ENCODE assay signal across 31 cellular contexts in the genomic region with DNA sequence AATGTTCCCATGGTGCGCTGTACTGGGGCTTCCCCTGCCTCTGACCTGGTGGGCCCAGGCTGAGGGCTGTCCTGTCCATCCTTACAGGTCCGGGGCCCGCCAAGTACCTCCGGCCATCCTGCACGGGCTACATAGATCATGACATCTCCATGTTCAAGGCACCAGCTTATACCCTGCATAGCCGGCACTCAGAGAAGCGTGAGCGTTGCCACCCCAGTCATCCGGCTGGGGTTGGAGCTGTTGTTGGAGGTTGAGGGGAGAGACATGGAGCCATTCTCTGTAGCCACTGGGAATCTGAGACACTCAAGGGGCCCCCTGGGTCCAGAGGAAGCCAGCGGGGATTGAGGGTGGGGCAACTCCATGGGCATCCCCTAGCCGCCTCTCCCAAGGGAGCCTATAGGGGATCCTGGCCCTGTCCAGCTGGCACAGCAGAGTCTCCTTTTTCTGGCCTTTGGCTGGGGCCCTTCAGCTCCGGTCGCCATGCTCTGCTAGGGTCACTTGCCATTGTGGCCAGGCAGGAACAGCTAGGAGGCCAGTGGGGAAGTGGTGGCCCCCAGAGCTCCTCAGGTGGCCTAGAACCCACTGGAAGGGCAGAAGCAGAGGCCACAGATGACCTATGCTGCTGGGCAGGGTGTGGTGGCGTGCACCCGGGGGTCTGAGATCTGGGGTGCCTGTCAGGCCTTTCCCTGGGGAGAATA. TPM values are rescaled to one million over a fixed set of nuclear protein-coding genes. Genes with fewer than 3 reads are reported as not detected.
DNase-seq lines count a peak whose midpoint lies in the region; ATAC-seq and TF ChIP-seq lines count a peak whose summit lies in the region.
"Had no signal": no experiment of that assay in that cellular context is flagged by ENCODE, and none has a peak within 500 bp of the region (broad histone marks: within the 10 kb centered on the region; RNA-seq: fewer than 3 reads in every experiment).

No MANE protein-coding gene starts in this region.

- DNase-seq in GM13976 (ENCODE audit: low spot score) (peak; percentile 31), RWPE2 (ENCODE audit: low spot score) (peak; percentile 68), smooth muscle cell (lab: John Stamatoyannopoulos, UW; ENCODE audit: unreplicated experiment) (no peak), Kasumi-1 (lab: John Stamatoyannopoulos, UW) (no peak), NCI-H226 (no peak)
- no peak for DNase-seq in activated CD4-positive, alpha-beta T cell treated with anti-CD3 and anti-CD28 coated beads for 4 hours
- no peak for DNase-seq in CD8-positive, alpha-beta T cell
- DNase-seq: activated CD4-positive, alpha-beta memory T cell treated with anti-CD3 and anti-CD28 coated beads for 36 hours; activated CD8-positive, alpha-beta memory T cell treated with anti-CD3 and anti-CD28 coated beads, Interleukin-2, amount 50 U/mL, for 4 hours; activated naive CD4-positive, alpha-beta T cell treated with anti-CD3 and anti-CD28 coated beads, Interleukin-2, amount 50 U/mL, for 16 hours; amniotic stem cell; brain microvascular endothelial cell; CD4-positive, CD25-positive, alpha-beta regulatory T cell; cerebellar nuclear complex; foreskin melanocyte; heart right ventricle; NCI-H1417 treated with DMSO at 0.1 percent for 48 hours; NCI-H2029 treated with DMSO at 0.1 percent for 48 hours; NCI-H524 treated with DMSO at 0.1 percent for 48 hours; OCI-M1; substantia nigra; upper lobe of left lung had no signal

- H3K27me3 ChIP-seq in RWPE2 (ENCODE audit: insufficient read depth, poor library complexity, severe bottlenecking) = no peaks in the 10 kb centered on the region
- H3K27me3 ChIP-seq in muscle layer of colon (ENCODE audit: control insufficient read depth in 1 of 2, insufficient read depth in 2 of 2, low read length in 2 of 2) = no peaks in the 10 kb centered on the region
- H3K27me3 ChIP-seq in smooth muscle cell (ENCODE audit: low read depth) = no peaks in the 10 kb centered on the region
- no peaks in the 10 kb centered on the region for H3K27me3 ChIP-seq in CD8-positive, alpha-beta T cell (ENCODE audit: insufficient read depth, low read length)
- H3K27me3 ChIP-seq: brain microvascular endothelial cell, upper lobe of left lung had no signal

- H3K36me3 Mint-ChIP-seq in CD8-positive, alpha-beta T cell = no peaks in the 10 kb centered on the region
- H3K36me3 Mint-ChIP-seq: activated CD4-positive, alpha-beta memory T cell treated with anti-CD3 and anti-CD28 coated beads for 36 hours; CD4-positive, CD25-positive, alpha-beta regulatory T cell; stimulated activated memory B cell treated with anti-CD40 and anti-IgM and Interleukin-4, amounts not matched to agents 10 μg/mL and 1 μg/mL and 100 μg/mL, for 72 hours had no signal

- no peak overlapping the region for H3K4me3 Mint-ChIP-seq in CD8-positive, alpha-beta T cell
- H3K4me3 Mint-ChIP-seq: activated CD4-positive, alpha-beta memory T cell treated with anti-CD3 and anti-CD28 coated beads for 36 hours; activated T-helper 1 cell treated with anti-CD3 and anti-CD28 coated beads, Interleukin-12 subunit alpha, Interleukin-12 subunit beta, Interleukin-2, Interleukin-4 antibody, amounts not matched to agents 30 ng/mL and 10 ng/mL and 1 ng/mL, durations not matched to agents 14 hours and 24 hours and 36 hours; stimulated activated memory B cell treated with anti-CD40 and anti-IgM and Interleukin-4, amounts not matched to agents 10 μg/mL and 1 μg/mL and 100 μg/mL, for 72 hours had no signal

- POLR2A ChIA-PET in CD8-positive, alpha-beta T cell (lab: Charles Lee) = no interaction called here

- H4K20me1 ChIP-seq in smooth muscle cell (ENCODE audit: low read depth) = no peaks in the 10 kb centered on the region

- in situ Hi-C loops in GM13976 (cut with MboI; ENCODE audit: low sequenced_read_pairs, unreplicated experiment) = no loop called here

- intact Hi-C loops in CD8-positive, alpha-beta T cell (cut with DNase I, micrococcal nuclease) = no loop called here

- H3F3A ChIP-seq in smooth muscle cell (ENCODE audit: low read depth) = no peaks in the 10 kb centered on the region

- CTCF ChIA-PET in CD8-positive, alpha-beta T cell (lab: Charles Lee) = interaction anchor here (1.2 to 3.7 kb wide), 2 partner anchors 76 to 414 kb away, joined by 5 to 31 read pairs; no protein-coding TSS in a partner anchor

- H3K27me3 Mint-ChIP-seq in CD8-positive, alpha-beta T cell (ENCODE audit: low read depth) = peaks cover 16% of the 10 kb centered on the region

- H2AFZ ChIP-seq in smooth muscle cell (ENCODE audit: low read depth) = no peak overlapping the region

- H3K79me2 ChIP-seq in smooth muscle cell (ENCODE audit: low read depth) = no peaks in the 10 kb centered on the region

- no peaks in the 10 kb centered on the region for H3K4me1 Mint-ChIP-seq in CD8-positive, alpha-beta T cell (ENCODE audit: low read depth)

- H3K27ac ChIP-seq in RWPE2 (ENCODE audit: poor library complexity, severe bottlenecking) (no peak overlapping the region), muscle layer of colon (ENCODE audit: low read depth, low read length) (no peak overlapping the region), smooth muscle cell (ENCODE audit: low read depth) (peak overlapping the region; percentile 96)
- H3K27ac ChIP-seq in CD8-positive, alpha-beta T cell (ENCODE audit: low read depth, low read length) = no peak overlapping the region
- H3K27ac ChIP-seq: neutrophil, prostate gland had no signal

- H3K9ac ChIP-seq in muscle layer of colon (ENCODE audit: low read length) (peak overlapping the region; percentile 75), smooth muscle cell (ENCODE audit: low read depth) (peak overlapping the region; percentile 95)

- H3K4me1 ChIP-seq in RWPE2 (ENCODE audit: insufficient read depth, poor library complexity, severe bottlenecking) (peaks cover 13% of the 10 kb centered on the region), muscle layer of colon (ENCODE audit: insufficient read depth, low read length) (peaks cover 34% of the 10 kb centered on the region), smooth muscle cell (ENCODE audit: low read depth) (peaks cover 4% of the 10 kb centered on the region)
- no peaks in the 10 kb centered on the region for H3K4me1 ChIP-seq in CD8-positive, alpha-beta T cell (ENCODE audit: insufficient read depth, low read length)
- H3K4me1 ChIP-seq: prostate gland had no signal

- TF ChIP-seq CTCF in GM13976 (IDR thresholded peaks at IDR 0.05; ENCODE audit: borderline replicate concordance, control extremely low read depth, extremely low read depth, insufficient read depth, missing control alignments) = no peak
- no peak for TF ChIP-seq CTCF in RWPE2 (IDR thresholded peaks at IDR 0.05; ENCODE audit: poor library complexity, severe bottlenecking)
- TF ChIP-seq CTCF in smooth muscle cell (IDR thresholded peaks at IDR 0.05; ENCODE audit: borderline replicate concordance, insufficient read depth, poor library complexity, severe bottlenecking) = no peak
- TF ChIP-seq CTCF in CD8-positive, alpha-beta T cell (IDR thresholded peaks at IDR 0.05) = no peak

- H3K4me2 ChIP-seq in smooth muscle cell = no peak overlapping the region

- H3K4me3 ChIP-seq in RWPE2 (ENCODE audit: severe bottlenecking) (no peak overlapping the region), muscle layer of colon (ENCODE audit: low read depth in 1 of 2, low read length in 2 of 2) (no peak overlapping the region), smooth muscle cell (no peak overlapping the region)
- H3K4me3 ChIP-seq in CD8-positive, alpha-beta T cell (ENCODE audit: low read depth, low read length) = no peak overlapping the region
- H3K4me3 ChIP-seq: heart right ventricle, lung, prostate gland, upper lobe of left lung had no signal

- H3K9me3 ChIP-seq in RWPE2 (ENCODE audit: severe bottlenecking) = no peaks in the 10 kb centered on the region
- H3K9me3 ChIP-seq in muscle layer of colon (ENCODE audit: low read length) = no peaks in the 10 kb centered on the region
- H3K9me3 ChIP-seq in smooth muscle cell (replicated peaks; ENCODE audit: low read depth) = no peaks in the 10 kb centered on the region
- no peaks in the 10 kb centered on the region for H3K9me3 ChIP-seq in CD8-positive, alpha-beta T cell (ENCODE audit: low read length)
- H3K9me3 ChIP-seq: heart right ventricle, neutrophil, prostate gland, upper lobe of left lung had no signal

- no peak for ATAC-seq in RWPE2 (ENCODE audit: low read depth)
- no peak for ATAC-seq in CD8-positive, alpha-beta T cell
- ATAC-seq: activated CD4-positive, CD25-positive, alpha-beta regulatory T cell treated with anti-CD3 and anti-CD28 coated beads, Interleukin-2, amount 50 U/mL, for 24 hours; Right ventricle myocardium inferior; stimulated activated memory B cell treated with anti-CD40 and anti-IgM and Interleukin-4, amounts not matched to agents 10 μg/mL and 1 μg/mL and 100 μg/mL, for 72 hours had no signal

- H3K9me3 Mint-ChIP-seq in CD8-positive, alpha-beta T cell = no peaks in the 10 kb centered on the region
- H3K9me3 Mint-ChIP-seq: activated CD4-positive, alpha-beta memory T cell treated with anti-CD3 and anti-CD28 coated beads for 36 hours; activated T-helper 1 cell treated with anti-CD3 and anti-CD28 coated beads, Interleukin-12 subunit alpha, Interleukin-12 subunit beta, Interleukin-2, Interleukin-4 antibody, amounts not matched to agents 30 ng/mL and 10 ng/mL and 1 ng/mL, durations not matched to agents 14 hours and 24 hours and 36 hours; CD4-positive, CD25-positive, alpha-beta regulatory T cell; stimulated activated memory B cell treated with anti-CD40 and anti-IgM and Interleukin-4, amounts not matched to agents 10 μg/mL and 1 μg/mL and 100 μg/mL, for 72 hours had no signal

- 96% methylated on average over 15 of the region's 15 CpGs for WGBS in smooth muscle cell (ENCODE audit: low lambda C conversion rate)

- H3K36me3 ChIP-seq in RWPE2 (ENCODE audit: low read depth) (no peaks in the 10 kb centered on the region), muscle layer of colon (ENCODE audit: insufficient read depth, low read length) (no peaks in the 10 kb centered on the region), smooth muscle cell (ENCODE audit: low read depth) (no peaks in the 10 kb centered on the region)
- no peaks in the 10 kb centered on the region for H3K36me3 ChIP-seq in CD8-positive, alpha-beta T cell (ENCODE audit: insufficient read depth, low read length)
- H3K36me3 ChIP-seq: brain microvascular endothelial cell, heart right ventricle, neutrophil, prostate gland, upper lobe of left lung had no signal

- no peak overlapping the region for H3K27ac Mint-ChIP-seq in CD8-positive, alpha-beta T cell
- H3K27ac Mint-ChIP-seq: activated CD4-positive, alpha-beta memory T cell treated with anti-CD3 and anti-CD28 coated beads for 36 hours; stimulated activated memory B cell treated with anti-CD40 and anti-IgM and Interleukin-4, amounts not matched to agents 10 μg/mL and 1 μg/mL and 100 μg/mL, for 72 hours had no signal

RNA-seq across cellular contexts. Expression of a gene that starts 12.5 kb away (rescaled TPM):
- total RNA-seq in smooth muscle cell = 31.1 and 35.3 TPM in 2 replicates
- 46.6 and 54.9 TPM in 2 replicates for polyA plus RNA-seq in smooth muscle cell
- total RNA-seq in CD8-positive, alpha-beta T cell = not detected
- total RNA-seq: activated CD4-positive, alpha-beta memory T cell treated with anti-CD3 and anti-CD28 coated beads for 36 hours; activated T-helper 1 cell treated with anti-CD3 and anti-CD28 coated beads, Interleukin-12 subunit alpha, Interleukin-12 subunit beta, Interleukin-2, Interleukin-4 antibody, amounts not matched to agents 30 ng/mL and 10 ng/mL and 1 ng/mL, durations not matched to agents 14 hours and 24 hours and 36 hours; CD4-positive, CD25-positive, alpha-beta regulatory T cell; T-helper 2 cell treated with Interferon-gamma antibody and Interleukin-4, amounts not matched to agents 100 ng/mL and 5 ng/mL, for 36 hours had no signal
- polyA plus RNA-seq: CD4-positive, CD25-positive, alpha-beta regulatory T cell had no signal

Comparison
In these comparisons a context has a peak if more than half of its experiments do, and no peak if none do; other contexts are left out.
1. DNase-seq: peak in GM13976 (single experiment) and RWPE2 (single experiment); none in smooth muscle cell (single experiment), activated CD4-positive, alpha-beta T cell treated with anti-CD3 and anti-CD28 coated beads for 4 hours (0 of 2), Kasumi-1 (0 of 2), NCI-H226 (single experiment) and CD8-positive, alpha-beta T cell (0 of 7).
2. RNA of a gene that starts 12.5 kb away (total RNA-seq): 31.1 to 35.3 TPM in smooth muscle cell; not detected in CD8-positive, alpha-beta T cell; every median in the first group is over 10 times any median in the second.